In the genomic region with DNA sequence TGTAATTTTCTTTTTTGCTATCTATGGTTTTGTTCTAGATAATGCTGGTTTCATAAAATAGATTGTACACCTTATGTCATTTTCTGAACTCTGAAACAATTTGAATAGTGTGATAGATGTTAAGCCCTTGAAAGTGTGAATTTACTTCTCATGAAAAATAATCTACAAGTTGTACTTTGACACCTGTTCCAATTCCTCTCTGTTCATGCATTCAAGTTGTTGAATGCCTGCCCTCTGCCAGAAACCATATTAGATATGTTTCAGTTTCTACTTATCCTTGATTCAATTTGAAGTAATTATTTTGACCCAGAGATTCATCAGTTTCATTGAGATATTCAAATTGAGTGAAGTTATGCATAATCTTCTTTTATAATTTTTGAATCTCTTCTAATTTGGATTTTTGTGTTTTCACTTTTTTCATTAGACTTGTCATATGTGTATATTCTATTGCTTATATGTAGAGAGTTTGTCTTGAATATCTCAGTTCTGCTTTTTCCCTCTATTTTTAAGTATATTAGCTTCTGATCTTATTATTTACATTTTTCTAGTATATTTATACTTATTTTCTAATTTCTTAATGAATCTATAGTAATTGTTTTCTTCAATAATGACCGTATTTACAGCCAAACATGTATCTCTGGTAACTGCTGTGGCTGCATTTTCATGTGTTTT, we compare ENCODE assay signal across 1 cellular context.
TF ChIP-seq lines count a peak whose summit lies in the region.

No MANE protein-coding gene starts in this region.

TF ChIP-seq in HEK293, 187 proteins besides CTCF, POLR2A, EP300 and RAD21 (continued from another document):
- TF ChIP-seq, protein P1, sequence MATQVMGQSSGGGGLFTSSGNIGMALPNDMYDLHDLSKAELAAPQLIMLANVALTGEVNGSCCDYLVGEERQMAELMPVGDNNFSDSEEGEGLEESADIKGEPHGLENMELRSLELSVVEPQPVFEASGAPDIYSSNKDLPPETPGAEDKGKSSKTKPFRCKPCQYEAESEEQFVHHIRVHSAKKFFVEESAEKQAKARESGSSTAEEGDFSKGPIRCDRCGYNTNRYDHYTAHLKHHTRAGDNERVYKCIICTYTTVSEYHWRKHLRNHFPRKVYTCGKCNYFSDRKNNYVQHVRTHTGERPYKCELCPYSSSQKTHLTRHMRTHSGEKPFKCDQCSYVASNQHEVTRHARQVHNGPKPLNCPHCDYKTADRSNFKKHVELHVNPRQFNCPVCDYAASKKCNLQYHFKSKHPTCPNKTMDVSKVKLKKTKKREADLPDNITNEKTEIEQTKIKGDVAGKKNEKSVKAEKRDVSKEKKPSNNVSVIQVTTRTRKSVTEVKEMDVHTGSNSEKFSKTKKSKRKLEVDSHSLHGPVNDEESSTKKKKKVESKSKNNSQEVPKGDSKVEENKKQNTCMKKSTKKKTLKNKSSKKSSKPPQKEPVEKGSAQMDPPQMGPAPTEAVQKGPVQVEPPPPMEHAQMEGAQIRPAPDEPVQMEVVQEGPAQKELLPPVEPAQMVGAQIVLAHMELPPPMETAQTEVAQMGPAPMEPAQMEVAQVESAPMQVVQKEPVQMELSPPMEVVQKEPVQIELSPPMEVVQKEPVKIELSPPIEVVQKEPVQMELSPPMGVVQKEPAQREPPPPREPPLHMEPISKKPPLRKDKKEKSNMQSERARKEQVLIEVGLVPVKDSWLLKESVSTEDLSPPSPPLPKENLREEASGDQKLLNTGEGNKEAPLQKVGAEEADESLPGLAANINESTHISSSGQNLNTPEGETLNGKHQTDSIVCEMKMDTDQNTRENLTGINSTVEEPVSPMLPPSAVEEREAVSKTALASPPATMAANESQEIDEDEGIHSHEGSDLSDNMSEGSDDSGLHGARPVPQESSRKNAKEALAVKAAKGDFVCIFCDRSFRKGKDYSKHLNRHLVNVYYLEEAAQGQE (tag by site-specific recombination; IDR thresholded peaks at IDR 0.05), result no peak
- no peak for TF ChIP-seq ZNF10 (tag by site-specific recombination; IDR thresholded peaks at IDR 0.05)
- TF ChIP-seq, protein P2, sequence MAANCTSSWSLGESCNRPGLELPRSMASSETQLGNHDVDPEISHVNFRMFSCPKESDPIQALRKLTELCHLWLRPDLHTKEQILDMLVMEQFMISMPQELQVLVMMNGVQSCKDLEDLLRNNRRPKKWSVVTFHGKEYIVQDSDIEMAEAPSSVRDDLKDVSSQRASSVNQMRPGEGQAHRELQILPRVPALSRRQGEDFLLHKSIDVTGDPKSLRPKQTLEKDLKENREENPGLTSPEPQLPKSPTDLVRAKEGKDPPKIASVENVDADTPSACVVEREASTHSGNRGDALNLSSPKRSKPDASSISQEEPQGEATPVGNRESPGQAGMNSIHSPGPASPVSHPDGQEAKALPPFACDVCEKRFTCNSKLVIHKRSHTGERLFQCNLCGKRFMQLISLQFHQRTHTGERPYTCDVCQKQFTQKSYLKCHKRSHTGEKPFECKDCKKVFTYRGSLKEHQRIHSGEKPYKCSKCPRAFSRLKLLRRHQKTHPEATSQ (tag by site-specific recombination; IDR thresholded peaks at IDR 0.05), result no peak
- no peak for TF ChIP-seq SP2 (tag by site-specific recombination; IDR thresholded peaks at IDR 0.05)
TF ChIP-seq in HEK293: peak in this region for 2.
